Comparison of ENCODE assay signal across 12 cellular contexts in the genomic region with DNA sequence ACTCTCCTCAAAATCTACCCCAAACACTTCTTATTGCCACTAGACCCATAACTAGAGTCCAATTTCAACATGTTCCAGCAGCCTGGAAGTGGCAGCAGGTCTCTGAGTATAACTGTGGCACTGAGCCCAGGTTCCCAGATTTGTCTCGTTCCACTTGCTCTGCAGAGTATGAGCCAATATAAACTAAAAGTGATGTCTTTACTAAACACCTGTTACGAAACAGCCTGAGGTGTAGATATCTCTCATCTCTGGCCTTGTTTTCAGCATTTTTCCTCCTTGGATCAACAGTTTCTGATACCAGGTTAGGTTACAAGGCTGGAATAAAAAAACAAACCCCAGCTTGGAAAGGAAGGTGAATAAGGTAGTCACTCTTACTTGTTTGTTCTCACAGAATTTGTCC. TPM values are rescaled to one million over a fixed set of nuclear protein-coding genes. Genes with fewer than 3 reads are reported as not detected.
DNase-seq lines count a peak whose midpoint lies in the region; ATAC-seq and TF ChIP-seq lines count a peak whose summit lies in the region.
"Had no signal": no experiment of that assay in that cellular context is flagged by ENCODE, and none has a peak within 500 bp of the region (broad histone marks: within the 10 kb centered on the region; RNA-seq: fewer than 3 reads in every experiment).

No MANE protein-coding gene starts in this region.

- no peak overlapping the region for H4K91ac ChIP-seq in IMR-90 (ENCODE audit: insufficient read depth, low read depth, low read length)

- no peak overlapping the region for H2AK5ac ChIP-seq in IMR-90 (ENCODE audit: low read depth, low read length)

- H3K9ac ChIP-seq in IMR-90 (ENCODE audit: low read depth, low read length) = no peak overlapping the region

- no peaks in the 10 kb centered on the region for H3K79me2 ChIP-seq in PC-9 (ENCODE audit: low read depth)

- no peaks in the 10 kb centered on the region for H3K36me3 ChIP-seq in IMR-90 (ENCODE audit: control insufficient read depth, insufficient read depth, low read length)
- no peaks in the 10 kb centered on the region for H3K36me3 ChIP-seq in PC-9 (ENCODE audit: low read depth)
- H3K36me3 ChIP-seq in neutrophil = peaks cover 10% of the 10 kb centered on the region
- H3K36me3 ChIP-seq in spleen = peaks cover 0 to 45% (median 0%) of the 10 kb centered on the region in 6 donors

- H2BK120ac ChIP-seq in IMR-90 (ENCODE audit: low read depth, low read length) = no peak overlapping the region

- H3K14ac ChIP-seq in IMR-90 (replicated peaks; ENCODE audit: low read depth, low read length) = no peak overlapping the region

- ATAC-seq in IMR-90 (ENCODE audit: low read depth) (peak; percentile 36; the same call in 1 of the 2 replicates), GM21526 (IDR thresholded peaks at IDR 0.05; ENCODE audit: low FRiP score, unreplicated experiment) (no peak), GM21737 (IDR thresholded peaks at IDR 0.05; ENCODE audit: unreplicated experiment) (no peak)
- ATAC-seq: activated T-cell treated with anti-CD3 and anti-CD28 coated beads, Interleukin-2, amount 50 U/mL, for 72 hours had no signal

- peaks cover 2 to 22% of the 10 kb centered on the region in 2 experiments; a peak in 2 of 4 replicates for H3K79me1 ChIP-seq in IMR-90 (ENCODE audit: low read depth in 1 of 2, low read length in 2 of 2)

- DNase-seq in IMR-90 (peak; percentile 56), PC-9 (peak; percentile 23 to 85), fibroblast of gingiva (ENCODE audit: low read depth) (peak; percentile 26), NCI-H526 (lab: John Stamatoyannopoulos, UW) (no peak), spleen (no peak)
- DNase-seq: activated T-cell treated with anti-CD3 and anti-CD28 coated beads, Interleukin-2, amount 50 U/mL, for 72 hours; EL; HCEC 1CT; NCI-H1417 had no signal

- no CpG with 5 or more reads among the region's 2 CpGs for WGBS in IMR-90 (ENCODE audit: extremely low coverage in 2 of 2, insufficient read length in 1 of 2), 2 experiments
- WGBS in spleen, 5 donors = 78 to 94% (median 84%) methylated on average over 2 of the region's 2 CpGs

- H3K9me3 ChIP-seq in IMR-90 (ENCODE audit: control insufficient read depth, insufficient read depth, low read length) (no peaks in the 10 kb centered on the region), PC-9 (ENCODE audit: insufficient read depth, low read depth) (0 out of 2 replicates have a peak, but pooled peaks cover 5% of the 10 kb centered on the region), neutrophil (no peaks in the 10 kb centered on the region), spleen (peaks cover 0 to 6% (median 3%) of the 10 kb centered on the region in 8 donors)

- TF ChIP-seq POLR2A in IMR-90 (IDR thresholded peaks at IDR 0.05; ENCODE audit: low read depth, low read length) = no peak
- TF ChIP-seq POLR2A in spleen (IDR thresholded peaks at IDR 0.05) = no peak

- H3K4me2 ChIP-seq in IMR-90 (ENCODE audit: low read depth, low read length) (no peak overlapping the region), PC-9 (peak overlapping the region; percentile 23)

- no peak overlapping the region for H4K8ac ChIP-seq in IMR-90 (ENCODE audit: low read depth in 2 of 2, low read length in 2 of 2)

- H3K27me3 ChIP-seq in IMR-90 (ENCODE audit: control insufficient read depth, insufficient read depth, low read length) = no peaks in the 10 kb centered on the region
- no peaks in the 10 kb centered on the region for H3K27me3 ChIP-seq in PC-9 (ENCODE audit: insufficient read depth, low read depth)
- H3K27me3 ChIP-seq in neutrophil = no peaks in the 10 kb centered on the region
- no peaks in the 10 kb centered on the region for H3K27me3 ChIP-seq in spleen (replicated peaks in 1 of 7)

- CTCF ChIA-PET in IMR-90 (lab: Yijun Ruan, JAX) = interaction anchor here (1.1 kb wide), 1 partner anchor 22 kb away, joined by 3 read pairs; no protein-coding TSS in a partner anchor
- CTCF ChIA-PET in PC-9 (lab: Charles Lee) = no interaction called here

- H4K5ac ChIP-seq in IMR-90 (ENCODE audit: low read depth, low read length) = no peak overlapping the region

- TF ChIP-seq CTCF in IMR-90 (conservative IDR thresholded peaks at IDR 0.05; ENCODE audit: low read depth, low read length) (no peak), PC-9 (conservative IDR thresholded peaks at IDR 0.05) (no peak), neutrophil (IDR thresholded peaks at IDR 0.05) (no peak), spleen (IDR thresholded peaks at IDR 0.05 in 8 of 11, conservative IDR thresholded peaks at IDR 0.05 in 3 of 11) (no peak)

- no peak overlapping the region for H2AK9ac ChIP-seq in IMR-90 (replicated peaks; ENCODE audit: low read depth, low read length, poor library complexity)

- H3K27ac ChIP-seq in IMR-90 (ENCODE audit: insufficient read depth, low read length) (no peak overlapping the region), PC-9 (peak overlapping the region; percentile 48), neutrophil (peak overlapping the region; percentile 15), spleen (no peak overlapping the region)

- H2AFZ ChIP-seq in IMR-90 (replicated peaks; ENCODE audit: low read length, poor library complexity) (no peak overlapping the region), PC-9 (no peak overlapping the region)

- H3K18ac ChIP-seq in IMR-90 (ENCODE audit: low read depth, low read length) = no peak overlapping the region

- no peaks in the 10 kb centered on the region for H3K9me2 ChIP-seq in PC-9 (ENCODE audit: insufficient read depth)

- no peak overlapping the region for H3K23ac ChIP-seq in IMR-90 (ENCODE audit: low read depth, low read length)

- BruUV-seq in IMR-90 (replicated peaks; lab: Mats Ljungman, UMichigan) (no TSS peak), PC-9 (replicated peaks; lab: Mats Ljungman, UMichigan) (no TSS peak)

- no peak overlapping the region for H3K4ac ChIP-seq in IMR-90 (ENCODE audit: low read depth, low read length)

- H2BK20ac ChIP-seq in IMR-90 (ENCODE audit: low read depth, low read length) = no peak overlapping the region

- no peak overlapping the region for H2BK5ac ChIP-seq in IMR-90 (ENCODE audit: low read depth, low read length, poor library complexity, severe bottlenecking)

- POLR2A ChIA-PET in IMR-90 (lab: Charles Lee; ENCODE audit: unreplicated experiment) = no interaction called here
- POLR2A ChIA-PET in PC-9 (lab: Charles Lee; ENCODE audit: unreplicated experiment) = no interaction called here

- intact Hi-C loops in IMR-90 (cut with micrococcal nuclease) (no loop called here), PC-9 (cut with micrococcal nuclease; ENCODE audit: unreplicated experiment) (no loop called here), spleen (cut with DNase I; ENCODE audit: low total_unique reads) (no loop called here)

- no peak overlapping the region for H3K56ac ChIP-seq in IMR-90 (ENCODE audit: extremely low read depth, insufficient read depth, low read length)

- H3K9me1 ChIP-seq in IMR-90 (ENCODE audit: insufficient read depth, low read length) = peaks cover 4% of the 10 kb centered on the region

- H3K4me3 ChIP-seq in IMR-90 (ENCODE audit: insufficient read depth, low read depth, low read length) = no peak overlapping the region
- no peak overlapping the region for H3K4me3 ChIP-seq in PC-9
- H3K4me3 ChIP-seq in neutrophil (ENCODE audit: low read depth in 1 of 2, low read length in 1 of 2) = no peak overlapping the region
- H3K4me3 ChIP-seq in spleen = no peak overlapping the region

- H2BK15ac ChIP-seq in IMR-90 (ENCODE audit: low read depth, low read length) = no peak overlapping the region

- H4K20me1 ChIP-seq in IMR-90 (ENCODE audit: insufficient read depth, low read length) = no peaks in the 10 kb centered on the region
- no peaks in the 10 kb centered on the region for H4K20me1 ChIP-seq in PC-9 (ENCODE audit: insufficient read depth)

- dilution Hi-C loops in IMR-90 (cut with HindIII; ENCODE audit: low sequenced_read_pairs, unreplicated experiment) = no loop called here

- in situ Hi-C loops in IMR-90 (cut with MboI; ENCODE audit: low sequenced_read_pairs) = no loop called here

- TF ChIP-seq RAD21 in IMR-90 (IDR thresholded peaks at IDR 0.05; ENCODE audit: low read length) = no peak

- H3K4me1 ChIP-seq in IMR-90 (ENCODE audit: control insufficient read depth, insufficient read depth, low read length) (peaks cover 12% of the 10 kb centered on the region), PC-9 (replicated peaks; ENCODE audit: insufficient read depth) (peaks cover 15% of the 10 kb centered on the region), neutrophil (ENCODE audit: control insufficient read depth in 1 of 2, insufficient read depth in 1 of 2, low read depth in 1 of 2, low read length in 1 of 2) (peaks cover 3 to 8% of the 10 kb centered on the region in 2 experiments), spleen (peaks cover 0 to 5% (median 0%) of the 10 kb centered on the region in 6 donors)

- peaks cover 15% of the 10 kb centered on the region for H3F3A ChIP-seq in PC-9 (ENCODE audit: insufficient read depth, low read depth)

TF ChIP-seq in IMR-90, 13 proteins besides CTCF, POLR2A, EP300 and RAD21:
- TF ChIP-seq, protein P1, sequence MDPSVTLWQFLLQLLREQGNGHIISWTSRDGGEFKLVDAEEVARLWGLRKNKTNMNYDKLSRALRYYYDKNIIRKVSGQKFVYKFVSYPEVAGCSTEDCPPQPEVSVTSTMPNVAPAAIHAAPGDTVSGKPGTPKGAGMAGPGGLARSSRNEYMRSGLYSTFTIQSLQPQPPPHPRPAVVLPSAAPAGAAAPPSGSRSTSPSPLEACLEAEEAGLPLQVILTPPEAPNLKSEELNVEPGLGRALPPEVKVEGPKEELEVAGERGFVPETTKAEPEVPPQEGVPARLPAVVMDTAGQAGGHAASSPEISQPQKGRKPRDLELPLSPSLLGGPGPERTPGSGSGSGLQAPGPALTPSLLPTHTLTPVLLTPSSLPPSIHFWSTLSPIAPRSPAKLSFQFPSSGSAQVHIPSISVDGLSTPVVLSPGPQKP (IDR thresholded peaks at IDR 0.05; ENCODE audit: borderline replicate concordance, low read depth, low read length) = no peak
- peak; percentile 36; the same call in 1 of the 2 replicates for TF ChIP-seq CEBPB (IDR thresholded peaks at IDR 0.05; ENCODE audit: low read depth, low read length)
- TF ChIP-seq RFX5 (IDR thresholded peaks at IDR 0.05; ENCODE audit: low read depth, low read length) = no peak
- no peak for TF ChIP-seq MAZ (IDR thresholded peaks at IDR 0.05; ENCODE audit: borderline replicate concordance, low read depth, low read length)
- no peak for TF ChIP-seq FOS (IDR thresholded peaks at IDR 0.05; ENCODE audit: low read depth, low read length)

RNA-seq across cellular contexts. Expression of gene PRDX6, which starts 25.2 kb away (rescaled TPM):
- total RNA-seq in IMR-90 (2012; rRNA removed) (293 and 373 TPM in 2 replicates), PC-9 (2021) (376 and 421 TPM in 2 replicates), spleen (100 to 1,000 TPM; 122 to 197 (median 143) TPM)
- polyA plus RNA-seq in IMR-90 (2012; rRNA removed) (348 and 426 TPM in 2 replicates), spleen (100 to 1,000 TPM; 133 to 240 (median 154) TPM)
- polyA plus RNA-seq in IMR-90 (2012; cell fraction: cytosol; rRNA removed) = 183 and 353 TPM in 2 replicates
- polyA plus RNA-seq in IMR-90 (2012; cell fraction: nucleus; rRNA removed; ENCODE audit: low replicate concordance) = 78.5 and 401 TPM in 2 replicates

Comparison
In these comparisons a context has a peak if more than half of its experiments do, and no peak if none do; other contexts are left out.
1. DNase-seq: peak in IMR-90 (single experiment), PC-9 (2 of 2) and fibroblast of gingiva (single experiment); none in NCI-H526 (0 of 2) and spleen (single experiment).
2. H3K27ac ChIP-seq: peak in PC-9 (single experiment) and neutrophil (single experiment); none in IMR-90 (single experiment) and spleen (0 of 8).